17 cellular contexts compared by ENCODE assay signal in the genomic region with DNA sequence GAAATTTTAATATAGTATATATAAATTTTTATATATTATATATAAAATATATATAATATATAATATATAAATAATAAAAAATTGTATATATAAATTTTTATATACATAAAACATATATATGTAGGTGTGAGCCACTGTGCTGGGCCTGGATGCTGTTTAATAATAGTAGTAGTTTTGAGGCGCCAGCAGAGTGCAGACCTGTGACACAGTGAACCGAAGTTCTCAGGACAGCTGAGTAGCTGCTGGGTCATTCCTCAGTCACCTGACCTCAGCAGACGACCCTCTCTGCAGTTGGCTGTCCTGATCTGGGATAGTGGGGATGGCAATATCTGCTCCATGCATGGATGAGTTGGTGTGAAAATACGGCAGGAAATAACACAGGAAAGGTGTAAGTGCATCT. TPM values are rescaled to one million over a fixed set of nuclear protein-coding genes. Genes with fewer than 3 reads are reported as not detected.
DNase-seq lines count a peak whose midpoint lies in the region; ATAC-seq and TF ChIP-seq lines count a peak whose summit lies in the region.
"Had no signal": no experiment of that assay in that cellular context is flagged by ENCODE, and none has a peak within 500 bp of the region (broad histone marks: within the 10 kb centered on the region; RNA-seq: fewer than 3 reads in every experiment).

No MANE protein-coding gene starts in this region.

- H3K9ac ChIP-seq in Loucy (ENCODE audit: low read depth, low read length, poor library complexity, severe bottlenecking): no peak overlapping the region

- H2AFZ ChIP-seq in Loucy (ENCODE audit: low read length): no peak overlapping the region

- H3K9me3 ChIP-seq in Loucy (ENCODE audit: insufficient read depth, low read depth, low read length): no peaks in the 10 kb centered on the region
- H3K9me3 ChIP-seq: prostate gland had no signal

- no peaks in the 10 kb centered on the region for H3K36me3 ChIP-seq in Loucy (ENCODE audit: insufficient read depth, low read length)
- H3K36me3 ChIP-seq: prostate gland had no signal

- no peaks in the 10 kb centered on the region for H4K20me1 ChIP-seq in Loucy (ENCODE audit: insufficient read depth, low read length, poor library complexity, severe bottlenecking)

- peak; percentile 34 for ATAC-seq in WTC11
- ATAC-seq in HG03039 (IDR thresholded peaks at IDR 0.05; ENCODE audit: unreplicated experiment): no peak
- ATAC-seq: activated CD4-positive, CD25-positive, alpha-beta regulatory T cell treated with anti-CD3 and anti-CD28 coated beads, Interleukin-2, amount 50 U/mL, for 24 hours; CD8-positive, alpha-beta T cell had no signal

- DNase-seq in DMS53 treated with DMSO at 0.1 percent for 48 hours (lab: John Stamatoyannopoulos, UW; ENCODE audit: unreplicated experiment) (peak; percentile 81), WTC11 (ENCODE audit: low spot score) (no peak), nephron progenitor cell (peak; percentile 27), NCI-H1105 (lab: John Stamatoyannopoulos, UW) (no peak), middle frontal gyrus (ENCODE audit: extremely low spot score, low spot score) (no peak)
- no peak for DNase-seq in activated T-cell treated with anti-CD3 and anti-CD28 coated beads, Interleukin-2, amount 50 U/mL, for 48 hours
- DNase-seq: CD8-positive, alpha-beta T cell; effector memory CD4-positive, alpha-beta T cell; NCI-H2227 treated with DMSO at 0.1 percent for 48 hours; SHP77 treated with DMSO at 0.1 percent for 48 hours; stimulated activated CD4-positive, alpha-beta T cell treated with anti-CD3 and anti-CD28 coated beads, Interleukin-2, amount 100 ng/mL, for 48 hours had no signal

- H3K4me2 ChIP-seq in Loucy (ENCODE audit: low read depth, low read length, poor library complexity, severe bottlenecking): no peak overlapping the region

- H3K79me2 ChIP-seq in Loucy (ENCODE audit: insufficient read depth, low read length): peaks cover 12% of the 10 kb centered on the region; the same call in 1 of the 2 replicates

- peaks cover 12% of the 10 kb centered on the region for H3K4me1 ChIP-seq in Loucy (ENCODE audit: insufficient read depth, low read length, poor library complexity, severe bottlenecking)

- H3K4me3 Mint-ChIP-seq in WTC11: no peak overlapping the region
- H3K4me3 Mint-ChIP-seq in nephron progenitor cell: no peak overlapping the region
- H3K4me3 Mint-ChIP-seq: CD8-positive, alpha-beta T cell; stimulated activated naive CD8-positive, alpha-beta T cell treated with anti-CD3 and anti-CD28 coated beads, Interleukin-15, Interleukin-2, amounts not matched to agents 100 ng/mL and 50 ng/mL, for 24 hours had no signal

- no peak overlapping the region for H3K27ac Mint-ChIP-seq in WTC11
- H3K27ac Mint-ChIP-seq in nephron progenitor cell: no peak overlapping the region
- H3K27ac Mint-ChIP-seq: CD8-positive, alpha-beta T cell; stimulated activated naive CD8-positive, alpha-beta T cell treated with anti-CD3 and anti-CD28 coated beads, Interleukin-15, Interleukin-2, amounts not matched to agents 100 ng/mL and 50 ng/mL, for 24 hours had no signal

- no peaks in the 10 kb centered on the region for H3K9me2 ChIP-seq in Loucy (replicated peaks; ENCODE audit: low read depth, low read length)

- H3K36me3 Mint-ChIP-seq in WTC11 (peaks cover 10% of the 10 kb centered on the region), nephron progenitor cell (ENCODE audit: low read depth) (peaks cover 8% of the 10 kb centered on the region)
- H3K36me3 Mint-ChIP-seq: CD8-positive, alpha-beta T cell had no signal

- CTCF ChIA-PET in WTC11 (lab: Charles Lee): interaction anchor here (1.0 to 1.3 kb wide), 4 partner anchors 271 to 632 kb away, joined by 3 to 4 read pairs (median 4); no protein-coding TSS in a partner anchor

- POLR2A ChIA-PET in WTC11 (lab: Charles Lee): no interaction called here

- TF ChIP-seq CTCF in Loucy (conservative IDR thresholded peaks at IDR 0.05; ENCODE audit: low read length): peak; percentile 27; the same call in 1 of the 2 replicates
- TF ChIP-seq CTCF in WTC11 (IDR thresholded peaks at IDR 0.05): no peak
- no peak for TF ChIP-seq CTCF in nephron progenitor cell (IDR thresholded peaks at IDR 0.05)

- H3K27me3 ChIP-seq in Loucy (ENCODE audit: insufficient read depth, low read length, poor library complexity, severe bottlenecking): no peaks in the 10 kb centered on the region

- H3K9me3 Mint-ChIP-seq in WTC11: peaks cover 13% of the 10 kb centered on the region
- peaks cover 6% of the 10 kb centered on the region for H3K9me3 Mint-ChIP-seq in nephron progenitor cell
- H3K9me3 Mint-ChIP-seq: CD8-positive, alpha-beta T cell; stimulated activated naive CD8-positive, alpha-beta T cell treated with anti-CD3 and anti-CD28 coated beads, Interleukin-15, Interleukin-2, amounts not matched to agents 100 ng/mL and 50 ng/mL, for 24 hours had no signal

- peaks cover 9% of the 10 kb centered on the region for H3K27me3 Mint-ChIP-seq in WTC11 (ENCODE audit: low read depth)
- H3K27me3 Mint-ChIP-seq in nephron progenitor cell (ENCODE audit: low read depth, poor library complexity): peaks cover 3% of the 10 kb centered on the region

- H3K4me3 ChIP-seq in Loucy (ENCODE audit: low read length, poor library complexity, severe bottlenecking): no peak overlapping the region
- H3K4me3 ChIP-seq: lung, prostate gland had no signal

- peaks cover 15% of the 10 kb centered on the region for H3K4me1 Mint-ChIP-seq in WTC11
- H3K4me1 Mint-ChIP-seq in nephron progenitor cell: peaks cover 32% of the 10 kb centered on the region

- no peaks in the 10 kb centered on the region for H3F3A ChIP-seq in Loucy (ENCODE audit: low read depth)

TF ChIP-seq in WTC11, 78 proteins besides CTCF, POLR2A, EP300 and RAD21 (continues in another document):
- TF ChIP-seq ZNF532 (CRISPR knock-in tag; IDR thresholded peaks at IDR 0.05; ENCODE audit: borderline replicate concordance) (no peak), IRF1 (CRISPR knock-in tag; IDR thresholded peaks at IDR 0.05) (no peak), NR3C1 (CRISPR knock-in tag; conservative IDR thresholded peaks at IDR 0.05; ENCODE audit: low read depth) (no peak), ELF4 (CRISPR knock-in tag; IDR thresholded peaks at IDR 0.05; ENCODE audit: low read depth) (no peak)
- TF ChIP-seq, protein P1, sequence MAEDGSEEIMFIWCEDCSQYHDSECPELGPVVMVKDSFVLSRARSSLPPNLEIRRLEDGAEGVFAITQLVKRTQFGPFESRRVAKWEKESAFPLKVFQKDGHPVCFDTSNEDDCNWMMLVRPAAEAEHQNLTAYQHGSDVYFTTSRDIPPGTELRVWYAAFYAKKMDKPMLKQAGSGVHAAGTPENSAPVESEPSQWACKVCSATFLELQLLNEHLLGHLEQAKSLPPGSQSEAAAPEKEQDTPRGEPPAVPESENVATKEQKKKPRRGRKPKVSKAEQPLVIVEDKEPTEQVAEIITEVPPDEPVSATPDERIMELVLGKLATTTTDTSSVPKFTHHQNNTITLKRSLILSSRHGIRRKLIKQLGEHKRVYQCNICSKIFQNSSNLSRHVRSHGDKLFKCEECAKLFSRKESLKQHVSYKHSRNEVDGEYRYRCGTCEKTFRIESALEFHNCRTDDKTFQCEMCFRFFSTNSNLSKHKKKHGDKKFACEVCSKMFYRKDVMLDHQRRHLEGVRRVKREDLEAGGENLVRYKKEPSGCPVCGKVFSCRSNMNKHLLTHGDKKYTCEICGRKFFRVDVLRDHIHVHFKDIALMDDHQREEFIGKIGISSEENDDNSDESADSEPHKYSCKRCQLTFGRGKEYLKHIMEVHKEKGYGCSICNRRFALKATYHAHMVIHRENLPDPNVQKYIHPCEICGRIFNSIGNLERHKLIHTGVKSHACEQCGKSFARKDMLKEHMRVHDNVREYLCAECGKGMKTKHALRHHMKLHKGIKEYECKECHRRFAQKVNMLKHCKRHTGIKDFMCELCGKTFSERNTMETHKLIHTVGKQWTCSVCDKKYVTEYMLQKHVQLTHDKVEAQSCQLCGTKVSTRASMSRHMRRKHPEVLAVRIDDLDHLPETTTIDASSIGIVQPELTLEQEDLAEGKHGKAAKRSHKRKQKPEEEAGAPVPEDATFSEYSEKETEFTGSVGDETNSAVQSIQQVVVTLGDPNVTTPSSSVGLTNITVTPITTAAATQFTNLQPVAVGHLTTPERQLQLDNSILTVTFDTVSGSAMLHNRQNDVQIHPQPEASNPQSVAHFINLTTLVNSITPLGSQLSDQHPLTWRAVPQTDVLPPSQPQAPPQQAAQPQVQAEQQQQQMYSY (CRISPR knock-in tag; IDR thresholded peaks at IDR 0.05): no peak

RNA-seq across cellular contexts. Expression of gene SNX18, which starts 3.3 kb away (rescaled TPM):
- 20.3 to 24.6 TPM (median 23.6 TPM) in 3 replicates for total RNA-seq in WTC11 (2021)

RNA-seq across cellular contexts. Expression of gene HSPB3, which starts 58.8 kb away (rescaled TPM):
- total RNA-seq in WTC11 (2021): not detected in 3 replicates
- total RNA-seq: CD8-positive, alpha-beta T cell had no signal

Comparison
In these comparisons a context has a peak if more than half of its experiments do, and no peak if none do; other contexts are left out.
1. DNase-seq: peak in DMS53 treated with DMSO at 0.1 percent for 48 hours (single experiment) and nephron progenitor cell (single experiment); none in WTC11 (single experiment), NCI-H1105 (single experiment), activated T-cell treated with anti-CD3 and anti-CD28 coated beads, Interleukin-2, amount 50 U/mL, for 48 hours (0 of 2) and middle frontal gyrus (single experiment).